In genomic region chr22:41686890-41687289, GRCh38 we compare ENCODE assay signal across 9 cellular contexts. TPM values are rescaled to one million over a fixed set of nuclear protein-coding genes. Genes with fewer than 3 reads are reported as not detected.
DNase-seq lines count a peak whose midpoint lies in the region; ATAC-seq, FAIRE-seq and TF ChIP-seq lines count a peak whose summit lies in the region.
"Not testable (repeated sequence)": the region's sequence is repeated elsewhere in the genome, so short reads cannot be mapped to it uniquely, and the experiment has no call there.
"Had no signal": no experiment of that assay in that cellular context is flagged by ENCODE, and none has a peak within 500 bp of the region (broad histone marks: within the 10 kb centered on the region; RNA-seq: fewer than 3 reads in every experiment).

No MANE protein-coding gene starts in this region.

- H4K20me1 ChIP-seq in DOHH2 (ENCODE audit: control insufficient read depth, insufficient read depth, low read depth, low read length); keratinocyte (ENCODE audit: control insufficient read depth, extremely low read depth, insufficient read depth, low read length): not testable (repeated sequence)

- not testable (repeated sequence) for TF ChIP-seq CTCF in 22Rv1 (IDR thresholded peaks at IDR 0.05); DOHH2 (IDR thresholded peaks at IDR 0.05; ENCODE audit: low read depth, low read length, poor library complexity, severe bottlenecking); MCF 10A (IDR thresholded peaks at IDR 0.05; ENCODE audit: unreplicated experiment); keratinocyte (optimal IDR thresholded peaks at IDR 0.05 in 1 of 3, IDR thresholded peaks at IDR 0.05 in 1 of 3, conservative IDR thresholded peaks at IDR 0.05 in 1 of 3; ENCODE audit: extremely low read depth in 1 of 3, insufficient read depth in 2 of 3, low read length in 3 of 3); progenitor cell of endocrine pancreas (IDR thresholded peaks at IDR 0.05; ENCODE audit: unreplicated experiment)

- H3K4me3 ChIP-seq in DOHH2 (ENCODE audit: low read length) (peak overlapping the region; percentile 87), keratinocyte (ENCODE audit: control insufficient read depth in 2 of 3, extremely low read depth in 1 of 3, insufficient read depth in 2 of 3, low read depth in 1 of 3, low read length in 3 of 3) (peak overlapping the region in 2 of 3 experiments; percentile 91 to 99)

- H3K9ac ChIP-seq in keratinocyte (ENCODE audit: control insufficient read depth, extremely low read depth, insufficient read depth, low read length) = peak overlapping the region; percentile 95

- H3F3A ChIP-seq in DOHH2 (ENCODE audit: control insufficient read depth, insufficient read depth) = peaks cover 22% of the 10 kb centered on the region

- not testable (repeated sequence) for H3K9me1 ChIP-seq in keratinocyte (ENCODE audit: control insufficient read depth, extremely low read depth, insufficient read depth, low read length)

- peaks cover 20% of the 10 kb centered on the region for H3K36me3 ChIP-seq in DOHH2 (ENCODE audit: control insufficient read depth, low read length)
- not testable (repeated sequence) for H3K36me3 ChIP-seq in KOPT-K1 (ENCODE audit: insufficient read depth, low read length); keratinocyte (ENCODE audit: control insufficient read depth in 2 of 2, extremely low read depth in 1 of 2, insufficient read depth in 2 of 2, low read length in 2 of 2)

- H3K4me2 ChIP-seq in DOHH2 (ENCODE audit: low read length) (peak overlapping the region; percentile 86), keratinocyte (ENCODE audit: control insufficient read depth, extremely low read depth, insufficient read depth, low read depth, low read length) (peak overlapping the region; percentile 88)

- peak overlapping the region; percentile 91; the same call in 1 of the 2 replicates for H3K27ac ChIP-seq in 22Rv1
- H3K27ac ChIP-seq in DOHH2 (ENCODE audit: low read depth, low read length) = not testable (repeated sequence)
- peak overlapping the region; percentile 85 for H3K27ac ChIP-seq in KOPT-K1 (ENCODE audit: low read depth, low read length, poor library complexity, severe bottlenecking)
- peak overlapping the region; percentile 91 for H3K27ac ChIP-seq in keratinocyte (ENCODE audit: control insufficient read depth, insufficient read depth, low read length)

- peak overlapping the region in 1 of 2 donors; percentile 94 for H3K27ac Mint-ChIP-seq in T-cell
- peak overlapping the region; percentile 100 for H3K27ac Mint-ChIP-seq in activated T-cell treated with anti-CD3 and anti-CD28 coated beads, Interleukin-2, amount 50 U/mL, for 72 hours
- not testable (repeated sequence) for H3K27ac Mint-ChIP-seq in MCF 10A (ENCODE audit: low read depth, unreplicated experiment); progenitor cell of endocrine pancreas

- not testable (repeated sequence) for BruUV-seq in MCF 10A (replicated peaks; lab: Mats Ljungman, UMichigan)

- intact Hi-C loops in MCF 10A (cut with micrococcal nuclease) = not testable (repeated sequence)

- peaks cover 78% of the 10 kb centered on the region for H3K79me2 ChIP-seq in DOHH2 (ENCODE audit: control insufficient read depth, low read length)
- peaks cover 66% of the 10 kb centered on the region for H3K79me2 ChIP-seq in keratinocyte (ENCODE audit: control insufficient read depth, insufficient read depth, low read length)

- H3K27me3 Mint-ChIP-seq in T-cell; activated T-cell treated with anti-CD3 and anti-CD28 coated beads, Interleukin-2, amount 50 U/mL, for 72 hours (ENCODE audit: low read depth); MCF 10A (ENCODE audit: insufficient read depth, unreplicated experiment); progenitor cell of endocrine pancreas: not testable (repeated sequence)

- not testable (repeated sequence) for H3K9me2 ChIP-seq in DOHH2 (replicated peaks; ENCODE audit: control insufficient read depth, low read length)

- not testable (repeated sequence) for H3K9me3 Mint-ChIP-seq in T-cell; activated T-cell treated with anti-CD3 and anti-CD28 coated beads, Interleukin-2, amount 50 U/mL, for 72 hours; MCF 10A (ENCODE audit: unreplicated experiment); progenitor cell of endocrine pancreas (ENCODE audit: low read depth)

- H3K4me3 Mint-ChIP-seq in T-cell = peak overlapping the region; percentile 91 to 97 (median 96)
- peak overlapping the region; percentile 92 for H3K4me3 Mint-ChIP-seq in activated T-cell treated with anti-CD3 and anti-CD28 coated beads, Interleukin-2, amount 50 U/mL, for 72 hours
- H3K4me3 Mint-ChIP-seq in MCF 10A (ENCODE audit: unreplicated experiment) = peak overlapping the region; percentile 96
- peak overlapping the region; percentile 93 for H3K4me3 Mint-ChIP-seq in progenitor cell of endocrine pancreas (ENCODE audit: low read depth)

- CTCF ChIA-PET in T-cell (lab: Charles Lee) (interaction anchor here in 1 of 2 donors (0.7 to 2.5 kb wide), 2 partner anchors 12 to 20 kb away, joined by 4 to 12 read pairs; partner anchors contain the start of gene MEI1), MCF 10A (lab: Yijun Ruan, JAX) (interaction anchor here (0.6 to 3.7 kb wide), 5 partner anchors 11 to 665 kb away, joined by 3 to 22 read pairs (median 3); no protein-coding TSS in a partner anchor)

- H3K36me3 Mint-ChIP-seq in T-cell; activated T-cell treated with anti-CD3 and anti-CD28 coated beads, Interleukin-2, amount 50 U/mL, for 72 hours (ENCODE audit: insufficient read depth in 2 of 2); progenitor cell of endocrine pancreas (ENCODE audit: insufficient read depth): not testable (repeated sequence)
- peaks cover 31% of the 10 kb centered on the region for H3K36me3 Mint-ChIP-seq in MCF 10A (ENCODE audit: insufficient read depth, unreplicated experiment)

- not testable (repeated sequence) for H3K27me3 ChIP-seq in DOHH2 (ENCODE audit: control insufficient read depth, low read length); keratinocyte (ENCODE audit: control insufficient read depth, extremely low read depth, insufficient read depth, low read length)

- H3K4me1 Mint-ChIP-seq in T-cell (peaks cover 42 to 51% (median 46%) of the 10 kb centered on the region in 3 donors), MCF 10A (ENCODE audit: insufficient read depth, unreplicated experiment) (peaks cover 12% of the 10 kb centered on the region), progenitor cell of endocrine pancreas (ENCODE audit: low read depth) (peaks cover 11% of the 10 kb centered on the region)
- H3K4me1 Mint-ChIP-seq in activated T-cell treated with anti-CD3 and anti-CD28 coated beads, Interleukin-2, amount 50 U/mL, for 72 hours (ENCODE audit: low read depth) = peaks cover 52% of the 10 kb centered on the region

- not testable (repeated sequence) for H2AFZ ChIP-seq in keratinocyte (ENCODE audit: control insufficient read depth, low read length)

- dilution Hi-C loops in keratinocyte (cut with MboI; ENCODE audit: extremely low pct_ligation_motif_present, low sequenced_read_pairs) = not testable (repeated sequence)

- not testable (repeated sequence) for H3K9me3 ChIP-seq in DOHH2 (ENCODE audit: control insufficient read depth, insufficient read depth, low read length); KOPT-K1 (ENCODE audit: insufficient read depth, low read length, poor library complexity, severe bottlenecking); keratinocyte (ENCODE audit: control insufficient read depth, low read depth, low read length)

- DNase-seq in T-cell; activated T-cell treated with anti-CD3 and anti-CD28 coated beads, Interleukin-2, amount 50 U/mL, for 72 hours; MCF 10A (ENCODE audit: unreplicated experiment); keratinocyte (ENCODE audit: low read depth, low spot score); progenitor cell of endocrine pancreas (ENCODE audit: low spot score, unreplicated experiment): not testable (repeated sequence)

- H3K4me1 ChIP-seq in DOHH2 (ENCODE audit: control insufficient read depth, low read length) (peaks cover 41% of the 10 kb centered on the region), keratinocyte (ENCODE audit: control insufficient read depth, extremely low read depth, insufficient read depth, low read length) (peaks cover 11% of the 10 kb centered on the region)

- POLR2A ChIA-PET in T-cell (lab: Charles Lee) (interaction anchor here (0.5 to 1.0 kb wide), 2 partner anchors 12 to 344 kb away, joined by 3 read pairs; no protein-coding TSS in a partner anchor), MCF 10A (lab: Yijun Ruan, JAX) (interaction anchor here (0.6 to 3.5 kb wide), 14 partner anchors 10 to 1099 kb away, joined by 3 to 35 read pairs (median 5); partner anchors contain the start of genes CCDC134, DESI1, SREBF2 and XRCC6)

- not testable (repeated sequence) for ATAC-seq in T-cell (replicated peaks in 1 of 4); activated T-cell treated with anti-CD3 and anti-CD28 coated beads, Interleukin-2, amount 50 U/mL, for 72 hours (replicated peaks in 1 of 2)

- FAIRE-seq in keratinocyte (lab: Jason Lieb, UNC) = not testable (repeated sequence)

RNA-seq across cellular contexts. Expression of gene SNU13, which starts 1.8 kb away (rescaled TPM):
- total RNA-seq in T-cell = 100 to 1,000 TPM; 108 to 145 (median 122) TPM
- total RNA-seq in activated T-cell treated with anti-CD3 and anti-CD28 coated beads, Interleukin-2, amount 50 U/mL, for 72 hours = 100 to 1,000 TPM; 187 to 210 TPM
- 280 and 286 TPM in 2 replicates for total RNA-seq in MCF 10A (2022)
- polyA plus RNA-seq in keratinocyte = 230 to 277 TPM (median 251 TPM) in 3 replicates
- polyA plus RNA-seq in keratinocyte (2011; ENCODE audit: low read depth) = 31.7 TPM
- polyA plus RNA-seq in keratinocyte (2011; cell fraction: cytosol; rRNA removed) = 309 and 339 TPM in 2 replicates
- 104 and 120 TPM in 2 replicates for polyA plus RNA-seq in keratinocyte (2011; cell fraction: nucleus; rRNA removed)
- 193 and 196 TPM in 2 replicates for polyA plus RNA-seq in keratinocyte (2012; ENCODE audit: low replicate concordance)
- polyA minus RNA-seq in keratinocyte = 123 to 175 TPM (median 162 TPM) in 3 replicates
- polyA minus RNA-seq in keratinocyte (2011; cell fraction: cytosol; rRNA and poly(A)+ RNA removed) = 95.7 TPM
- 24.0 and 27.8 TPM in 2 replicates for polyA minus RNA-seq in keratinocyte (2011; cell fraction: nucleus; rRNA and poly(A)+ RNA removed)
- 119 and 129 TPM in 2 replicates for total RNA-seq in progenitor cell of endocrine pancreas

RNA-seq across cellular contexts. Expression of gene MEI1, which starts 12.4 kb away (rescaled TPM):
- total RNA-seq in T-cell (10 to 100 TPM; 52.7 to 89.2 (median 72.9) TPM), MCF 10A (2022) (not detected in 2 replicates), progenitor cell of endocrine pancreas (1.0 and 1.5 TPM in 2 replicates)
- total RNA-seq in activated T-cell treated with anti-CD3 and anti-CD28 coated beads, Interleukin-2, amount 50 U/mL, for 72 hours = 10 to 100 TPM; 72.3 to 73.0 TPM
- 0.10 TPM in 1 of 3 replicates, not detected in the others for polyA plus RNA-seq in keratinocyte
- not detected for polyA plus RNA-seq in keratinocyte (2011; ENCODE audit: low read depth)
- polyA plus RNA-seq in keratinocyte (2011; cell fraction: cytosol; rRNA removed) = not detected in 2 replicates
- 0.17 TPM in 1 of 2 replicates, not detected in the other for polyA plus RNA-seq in keratinocyte (2011; cell fraction: nucleus; rRNA removed)
- polyA plus RNA-seq in keratinocyte (2012; ENCODE audit: low replicate concordance) = not detected in 2 replicates
- polyA minus RNA-seq in keratinocyte = not detected in 3 replicates
- polyA minus RNA-seq in keratinocyte (2011; cell fraction: cytosol; rRNA and poly(A)+ RNA removed) = not detected
- polyA minus RNA-seq in keratinocyte (2011; cell fraction: nucleus; rRNA and poly(A)+ RNA removed) = not detected in 2 replicates
- total RNA-seq: LHCN-M2 had no signal

Comparison
In these comparisons a context has a peak if more than half of its experiments do, and no peak if none do; other contexts are left out.
1. RNA of gene MEI1, which starts 12.4 kb away (total RNA-seq): 72.3 to 73.0 TPM in activated T-cell treated with anti-CD3 and anti-CD28 coated beads, Interleukin-2, amount 50 U/mL, for 72 hours and 52.7 to 89.2 TPM in T-cell; 1.0 to 1.5 TPM in progenitor cell of endocrine pancreas and not detected in MCF 10A; every median in the first group is over 10 times any median in the second.
2. Peak in every context shown above with its lines, with median percentiles within 50 percentile points of each other: H3K4me3 Mint-ChIP-seq.